ENCODE assay signal across 8 cellular contexts in genomic region chr12:107759410-107759809, GRCh38. TPM values are rescaled to one million over a fixed set of nuclear protein-coding genes. Genes with fewer than 3 reads are reported as not detected.
A peak's percentile ranks its signal among the peaks of the same experiment; 100 is the strongest.
DNase-seq lines count a peak whose midpoint lies in the region; ATAC-seq and TF ChIP-seq lines count a peak whose summit lies in the region.

No MANE protein-coding gene starts in this region.

- no peaks in the 10 kb centered on the region for H3K9me3 Mint-ChIP-seq in activated CD8-positive, alpha-beta T cell treated with anti-CD3 and anti-CD28 coated beads for 36 hours

- H3K4me3 ChIP-seq in skin epidermis, result peak overlapping the region in 6 of 7 experiments; percentile 71 to 89 (median 86)

- DNase-seq in DMS 273 (lab: John Stamatoyannopoulos, UW; ENCODE audit: unreplicated experiment) (peak; percentile 60), DMS 273 treated with DMSO at 0.1 percent for 48 hours (lab: John Stamatoyannopoulos, UW) (no peak), MV-4-11 (lab: John Stamatoyannopoulos, UW) (peak; percentile 57), fibroblast of the conjunctiva (ENCODE audit: low read depth) (peak; percentile 61), occipital lobe (lab: John Stamatoyannopoulos, UW) (no peak)
- peak; percentile 55 for DNase-seq in activated CD8-positive, alpha-beta T cell treated with anti-CD3 and anti-CD28 coated beads for 36 hours

- POLR2A ChIA-PET in activated CD8-positive, alpha-beta T cell treated with anti-CD3 and anti-CD28 coated beads for 36 hours (lab: Charles Lee), result interaction anchor here (3.8 kb wide), 1 partner anchor 74 kb away, joined by 13 read pairs; the partner anchor contains the start of gene PWP1

- intact Hi-C loops in activated CD8-positive, alpha-beta T cell treated with anti-CD3 and anti-CD28 coated beads for 36 hours (cut with micrococcal nuclease), result no loop called here

- no peaks in the 10 kb centered on the region for H3K27me3 Mint-ChIP-seq in activated CD8-positive, alpha-beta T cell treated with anti-CD3 and anti-CD28 coated beads for 36 hours

- H3K4me3 Mint-ChIP-seq in activated CD8-positive, alpha-beta T cell treated with anti-CD3 and anti-CD28 coated beads for 36 hours, result peak overlapping the region; percentile 92

- peak; percentile 37 for ATAC-seq in activated CD8-positive, alpha-beta T cell treated with anti-CD3 and anti-CD28 coated beads for 36 hours
- ATAC-seq in GM21390 (IDR thresholded peaks at IDR 0.05; ENCODE audit: unreplicated experiment), result no peak

- peak overlapping the region in 17 of 21 experiments; percentile 5 to 94 (median 86) for H3K27ac ChIP-seq in skin epidermis

- H3K4me1 Mint-ChIP-seq in activated CD8-positive, alpha-beta T cell treated with anti-CD3 and anti-CD28 coated beads for 36 hours (ENCODE audit: low read depth), result peaks cover 25% of the 10 kb centered on the region

- TF ChIP-seq CTCF in activated CD8-positive, alpha-beta T cell treated with anti-CD3 and anti-CD28 coated beads for 36 hours (IDR thresholded peaks at IDR 0.05), result no peak

- H3K36me3 Mint-ChIP-seq in activated CD8-positive, alpha-beta T cell treated with anti-CD3 and anti-CD28 coated beads for 36 hours (ENCODE audit: low read depth), result peaks cover 17% of the 10 kb centered on the region

- H3K27ac Mint-ChIP-seq in activated CD8-positive, alpha-beta T cell treated with anti-CD3 and anti-CD28 coated beads for 36 hours, result peak overlapping the region; percentile 89

- CTCF ChIA-PET in activated CD8-positive, alpha-beta T cell treated with anti-CD3 and anti-CD28 coated beads for 36 hours (lab: Charles Lee), result interaction anchor here (0.9 to 2.0 kb wide), 4 partner anchors 12 to 153 kb away, joined by 3 to 4 read pairs (median 4); no protein-coding TSS in a partner anchor

RNA-seq across cellular contexts. Expression of gene PRDM4, which starts 1.5 kb away (rescaled TPM):
- total RNA-seq in activated CD8-positive, alpha-beta T cell treated with anti-CD3 and anti-CD28 coated beads for 36 hours, result 10 to 100 TPM; 19.3 to 21.7 TPM
- 19.7 TPM for total RNA-seq in occipital lobe

RNA-seq across cellular contexts. Expression of gene ASCL4, which starts 15.1 kb away (rescaled TPM):
- total RNA-seq in activated CD8-positive, alpha-beta T cell treated with anti-CD3 and anti-CD28 coated beads for 36 hours, result not detected
- not detected for total RNA-seq in occipital lobe

Comparison
In these comparisons a context has a peak if more than half of its experiments do, and no peak if none do; other contexts are left out.
1. DNase-seq: peak in DMS 273 (single experiment), MV-4-11 (single experiment), activated CD8-positive, alpha-beta T cell treated with anti-CD3 and anti-CD28 coated beads for 36 hours (single experiment) and fibroblast of the conjunctiva (single experiment); none in DMS 273 treated with DMSO at 0.1 percent for 48 hours (single experiment) and occipital lobe (single experiment).